Comparison of ENCODE assay signal across 8 cellular contexts in genomic region chr12:66861157-66861750, GRCh38.
DNase-seq lines count a peak whose midpoint lies in the region; ATAC-seq, FAIRE-seq and TF ChIP-seq lines count a peak whose summit lies in the region.

No MANE protein-coding gene starts in this region.

- peak; percentile 53 for DNase-seq in COLO829 (ENCODE audit: low spot score)
- peak; percentile 47 for DNase-seq in GM20000 (ENCODE audit: low spot score)
- DNase-seq in MG63: peak; percentile 33
- DNase-seq in T-cell: peak; percentile 22 to 69 (median 53)
- DNase-seq in ascending aorta (ENCODE audit: low spot score in 2 of 2): peak in 1 of 2 donors; percentile 64
- peak in 36 of 51 donors; percentile 0 to 68 (median 20) for DNase-seq in hypothalamus (lab: John Stamatoyannopoulos, UW)
- peak; percentile 66 for DNase-seq in small intestine
- DNase-seq in mesenteric fat pad (ENCODE audit: low spot score): no peak

- peak in 2 of 4 experiments; percentile 52 to 64 for ATAC-seq in T-cell (replicated peaks in 1 of 4)

- H3K27me3 ChIP-seq in MG63: peaks cover 26% of the 10 kb centered on the region
- H3K27me3 ChIP-seq in ascending aorta: no peaks in the 10 kb centered on the region
- no peaks in the 10 kb centered on the region for H3K27me3 ChIP-seq in small intestine (ENCODE audit: control insufficient read depth in 2 of 2, insufficient read depth in 2 of 2, low read length in 2 of 2)

- peak; percentile 83 for TF ChIP-seq CTCF in GM20000 (IDR thresholded peaks at IDR 0.05; ENCODE audit: extremely low read depth, missing control alignments)
- peak; percentile 24 to 75 (median 71) for TF ChIP-seq CTCF in ascending aorta (IDR thresholded peaks at IDR 0.05)

- intact Hi-C loops in ascending aorta (cut with DNase I): no loop called here

- H3K4me3 ChIP-seq in MG63 (no peak overlapping the region), ascending aorta (no peak overlapping the region), small intestine (ENCODE audit: low read depth in 1 of 2, low read length in 2 of 2) (no peak overlapping the region)

- H3K36me3 Mint-ChIP-seq in T-cell: no peaks in the 10 kb centered on the region

- no peak overlapping the region for H3K27ac Mint-ChIP-seq in T-cell

- H3K27ac ChIP-seq in ascending aorta: no peak overlapping the region
- no peak overlapping the region for H3K27ac ChIP-seq in small intestine (ENCODE audit: low read depth in 1 of 2, low read length in 1 of 2)

- CTCF ChIA-PET in T-cell (lab: Charles Lee): interaction anchor here (0.5 to 1.5 kb wide), 10 partner anchors 18 to 592 kb away, joined by 3 to 10 read pairs (median 4); no protein-coding TSS in a partner anchor

- POLR2A ChIA-PET in T-cell (lab: Charles Lee): no interaction called here

- peaks cover 9 to 19% (median 15%) of the 10 kb centered on the region in 3 donors for H3K4me1 Mint-ChIP-seq in T-cell

- no peaks in the 10 kb centered on the region for H3K9me3 ChIP-seq in MG63
- no peaks in the 10 kb centered on the region for H3K9me3 ChIP-seq in ascending aorta
- no peaks in the 10 kb centered on the region for H3K9me3 ChIP-seq in small intestine (ENCODE audit: control insufficient read depth, low read depth)

- H3K9me3 Mint-ChIP-seq in T-cell: no peaks in the 10 kb centered on the region

- H3K36me3 ChIP-seq in MG63: no peaks in the 10 kb centered on the region
- H3K36me3 ChIP-seq in ascending aorta: no peaks in the 10 kb centered on the region
- H3K36me3 ChIP-seq in small intestine (ENCODE audit: control insufficient read depth in 2 of 2, insufficient read depth in 2 of 2, low read length in 2 of 2): no peaks in the 10 kb centered on the region

- peaks cover 0 to 9% of the 10 kb centered on the region in 2 donors for H3K27me3 Mint-ChIP-seq in T-cell

- H3K4me3 Mint-ChIP-seq in T-cell: no peak overlapping the region

- 29% methylated on average over 3 of the region's 3 CpGs for WGBS in small intestine, 3 donors

- no peak for FAIRE-seq in small intestine (lab: Jason Lieb, UNC)

- H3K4me1 ChIP-seq in ascending aorta: no peaks in the 10 kb centered on the region
- H3K4me1 ChIP-seq in small intestine (ENCODE audit: control insufficient read depth in 2 of 2, insufficient read depth in 1 of 2, low read depth in 1 of 2, low read length in 1 of 2): no peaks in the 10 kb centered on the region
